25 cellular contexts compared by ENCODE assay signal in the genomic region with DNA sequence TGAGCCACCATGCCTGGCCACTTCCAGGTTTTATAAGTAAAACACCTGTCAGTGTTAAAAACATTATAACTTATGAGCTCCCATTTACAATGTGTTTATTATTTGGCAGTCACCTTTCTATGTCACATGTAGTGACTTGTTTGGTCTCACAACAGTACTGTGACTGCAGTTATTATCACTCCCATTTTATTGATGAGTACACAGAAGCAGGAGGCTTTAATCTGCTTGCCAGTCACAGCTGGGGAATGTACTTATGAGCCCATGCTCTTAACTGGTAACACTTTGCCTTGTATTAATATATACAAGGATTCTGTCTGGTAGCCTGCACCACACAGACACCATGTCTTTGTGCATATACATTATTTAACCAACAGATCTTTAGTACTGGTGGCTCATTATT.
"Had no signal": no experiment of that assay in that cellular context is flagged by ENCODE, and none has a peak within 500 bp of the region (broad histone marks: within the 10 kb centered on the region; RNA-seq: fewer than 3 reads in every experiment).

No MANE protein-coding gene starts in this region.

- H3K36me3 ChIP-seq: breast epithelium, MG63, Peyer's patch, SJSA1 had no signal

- ATAC-seq: activated CD4-positive, CD25-positive, alpha-beta regulatory T cell treated with anti-CD3 and anti-CD28 coated beads, Interleukin-2, amount 50 U/mL, for 24 hours; activated CD8-positive, alpha-beta memory T cell treated with anti-CD3 and anti-CD28 coated beads, Interleukin-2, amount 10 ng/mL, durations not matched to agents 7 days and 5 days; SK-N-SH treated with all-trans-retinoic acid at 6 μM for 48 hours had no signal

- H3K4me3 ChIP-seq: breast epithelium, MG63, Peyer's patch, SJSA1 had no signal

- H3K27ac ChIP-seq: breast epithelium, Peyer's patch, SJSA1 had no signal

- DNase-seq: activated CD4-positive, alpha-beta T cell treated with anti-CD3 and anti-CD28 coated beads for 4 hours; activated CD4-positive, alpha-beta T cell treated with anti-CD3 and anti-CD28 coated beads, Interleukin-2, amount 50 U/mL, for 48 hours; activated CD8-positive, alpha-beta memory T cell treated with anti-CD3 and anti-CD28 coated beads, Interleukin-2, amount 10 ng/mL, durations not matched to agents 7 days and 5 days; activated effector memory CD4-positive, alpha-beta T cell treated with Interleukin-2 at 50 U/mL for 16 hours; activated naive CD4-positive, alpha-beta T cell; activated T-cell treated with anti-CD3 and anti-CD28 coated beads, Interleukin-2, amount 50 U/mL, for 24 hours; aorta; central memory CD4-positive, alpha-beta T cell; KG1; MG63; MV-4-11; NCI-H1092 treated with DMSO at 0.1 percent for 48 hours; NCI-H1417 treated with DMSO at 0.1 percent for 48 hours; NCI-H1694; NCI-H2029; NCI-H2107; NCI-H345; NCI-H510A; Peyer's patch; SHP77; SW 1271 had no signal

- H3K27me3 ChIP-seq: breast epithelium, MG63, Peyer's patch, SJSA1 had no signal

- H3K9me3 ChIP-seq: breast epithelium, MG63, Peyer's patch, SJSA1 had no signal

- H3K4me1 ChIP-seq: breast epithelium, Peyer's patch, SJSA1 had no signal
